In genomic region chr17:8164815-8165131, GRCh38 we compare ENCODE assay signal across 9 cellular contexts. TPM values are rescaled to one million over a fixed set of nuclear protein-coding genes. Genes with fewer than 3 reads are reported as not detected.
DNase-seq lines count a peak whose midpoint lies in the region; ATAC-seq and TF ChIP-seq lines count a peak whose summit lies in the region.
"Had no signal": no experiment of that assay in that cellular context is flagged by ENCODE, and none has a peak within 500 bp of the region (broad histone marks: within the 10 kb centered on the region; RNA-seq: fewer than 3 reads in every experiment).

No MANE protein-coding gene starts in this region.

- WGBS in mammary epithelial cell (ENCODE audit: low coverage, missing lambda C conversion rate), result 56% methylated on average over 1 of the region's 6 CpGs

- no peak overlapping the region for H3K4me2 ChIP-seq in mammary epithelial cell (ENCODE audit: insufficient read depth, low read depth, low read length)

- H3K9ac ChIP-seq in mammary epithelial cell (ENCODE audit: insufficient read depth, low read length) (no peak overlapping the region), mucosa of rectum (ENCODE audit: low read depth in 1 of 2, low read length in 2 of 2) (no peak overlapping the region)

- H3K27me3 ChIP-seq in mammary epithelial cell (ENCODE audit: insufficient read depth, low read length), result no peaks in the 10 kb centered on the region
- H3K27me3 ChIP-seq in mucosa of rectum (ENCODE audit: control insufficient read depth in 2 of 2, insufficient read depth in 2 of 2, low read length in 2 of 2), result no peaks in the 10 kb centered on the region
- no peaks in the 10 kb centered on the region for H3K27me3 ChIP-seq in tibial artery

- TF ChIP-seq CTCF in mammary epithelial cell (conservative IDR thresholded peaks at IDR 0.05 in 1 of 2, IDR thresholded peaks at IDR 0.05 in 1 of 2; ENCODE audit: extremely low read depth in 1 of 2, insufficient read depth in 1 of 2, low read depth in 1 of 2, low read length in 2 of 2) (no peak), tibial artery (IDR thresholded peaks at IDR 0.05) (no peak)

- H4K20me1 ChIP-seq in mammary epithelial cell (ENCODE audit: insufficient read depth, low read length), result no peaks in the 10 kb centered on the region

- no peak for DNase-seq in activated T-cell treated with anti-CD3 and anti-CD28 coated beads, Interleukin-2, amount 50 U/mL, for 4 hours
- DNase-seq in activated T-cell treated with anti-CD3 and anti-CD28 coated beads for 4 hours (no peak), mammary epithelial cell (no peak), tibial artery (no peak), DMS53 treated with DMSO at 0.1 percent for 48 hours (lab: John Stamatoyannopoulos, UW; ENCODE audit: unreplicated experiment) (no peak), NOMO-1 treated with dmso at 0.1 percent for 144 hours (lab: John Stamatoyannopoulos, UW; ENCODE audit: unreplicated experiment) (no peak), anterior cingulate cortex (lab: John Stamatoyannopoulos, UW) (no peak)

- no peaks in the 10 kb centered on the region for H3K9me3 Mint-ChIP-seq in activated T-cell treated with anti-CD3 and anti-CD28 coated beads, Interleukin-2, amount 50 U/mL, for 4 hours

- no peaks in the 10 kb centered on the region for H3K27me3 Mint-ChIP-seq in activated T-cell treated with anti-CD3 and anti-CD28 coated beads, Interleukin-2, amount 50 U/mL, for 4 hours (ENCODE audit: low read depth)

- no TSS peak for BruUV-seq in mammary epithelial cell (replicated peaks; lab: Mats Ljungman, UMichigan)

- dilution Hi-C loops in mammary epithelial cell (cut with HindIII; ENCODE audit: low sequenced_read_pairs), result no loop called here

- H3K36me3 Mint-ChIP-seq in activated T-cell treated with anti-CD3 and anti-CD28 coated beads, Interleukin-2, amount 50 U/mL, for 4 hours (ENCODE audit: insufficient read depth), result peaks cover 16% of the 10 kb centered on the region

- no peaks in the 10 kb centered on the region for H3K9me3 ChIP-seq in mammary epithelial cell (replicated peaks; ENCODE audit: insufficient read depth, low read length)
- H3K9me3 ChIP-seq in mucosa of rectum (ENCODE audit: control insufficient read depth in 2 of 2, low read length in 2 of 2), result no peaks in the 10 kb centered on the region
- H3K9me3 ChIP-seq in tibial artery, result no peaks in the 10 kb centered on the region

- peaks cover 42% of the 10 kb centered on the region for H3K4me1 Mint-ChIP-seq in activated T-cell treated with anti-CD3 and anti-CD28 coated beads, Interleukin-2, amount 50 U/mL, for 4 hours (ENCODE audit: low read depth)

- H3K36me3 ChIP-seq in mammary epithelial cell (ENCODE audit: insufficient read depth, low read length) (peaks cover 3% of the 10 kb centered on the region), mucosa of rectum (ENCODE audit: control insufficient read depth in 2 of 2, insufficient read depth in 2 of 2, low read length in 2 of 2) (peaks cover 12 to 13% of the 10 kb centered on the region in 2 donors), tibial artery (peaks cover 0 to 15% (median 13%) of the 10 kb centered on the region in 3 donors)

- H3K4me3 ChIP-seq in mammary epithelial cell (replicated peaks in 1 of 3; ENCODE audit: insufficient read depth in 1 of 3, low read depth in 2 of 3, low read length in 3 of 3) (no peak overlapping the region), mucosa of rectum (ENCODE audit: low read length in 2 of 2) (no peak overlapping the region), tibial artery (no peak overlapping the region)

- peak overlapping the region; percentile 57 for H2AFZ ChIP-seq in mammary epithelial cell (ENCODE audit: low read depth, low read length)

- peaks cover 19% of the 10 kb centered on the region for H3K79me2 ChIP-seq in mammary epithelial cell (ENCODE audit: insufficient read depth, low read length)

- H3K4me3 Mint-ChIP-seq in activated T-cell treated with anti-CD3 and anti-CD28 coated beads, Interleukin-2, amount 50 U/mL, for 4 hours, result peak overlapping the region; percentile 83

- H3K27ac ChIP-seq in mammary epithelial cell (ENCODE audit: insufficient read depth, low read depth, low read length), result no peak overlapping the region
- H3K27ac ChIP-seq in mucosa of rectum (ENCODE audit: low read depth in 2 of 2, low read length in 2 of 2), result peak overlapping the region; percentile 95 to 99
- H3K27ac ChIP-seq in tibial artery, result peak overlapping the region; percentile 99 to 100

- H3K4me1 ChIP-seq in mammary epithelial cell (ENCODE audit: insufficient read depth, low read length), result peaks cover 35% of the 10 kb centered on the region
- H3K4me1 ChIP-seq in mucosa of rectum (ENCODE audit: control insufficient read depth in 2 of 2, insufficient read depth in 2 of 2, low read length in 2 of 2), result peaks cover 36% of the 10 kb centered on the region in 2 donors
- peaks cover 0 to 40% (median 34%) of the 10 kb centered on the region in 4 donors for H3K4me1 ChIP-seq in tibial artery

- ATAC-seq in activated T-cell treated with anti-CD3 and anti-CD28 coated beads, Interleukin-2, amount 50 U/mL, for 4 hours, result no peak

- CTCF ChIA-PET in mammary epithelial cell (lab: Charles Lee; ENCODE audit: low non-redundant PET), result no interaction called here

- in situ Hi-C loops in mammary epithelial cell (cut with MboI; ENCODE audit: low sequenced_read_pairs in 2 of 2), result no loop called here

- intact Hi-C loops in mammary epithelial cell (cut with micrococcal nuclease) (loop anchor here (1.0 kb wide), 1 partner anchor 9 kb away; no protein-coding TSS in a partner anchor), tibial artery (cut with DNase I; ENCODE audit: low total_unique reads) (loop anchor here (5.0 kb wide), 1 partner anchor 42 kb away; the partner anchor contains the start of gene HES7)

RNA-seq across cellular contexts. Expression of gene VAMP2, which starts 2.0 kb away (rescaled TPM):
- total RNA-seq in activated T-cell treated with anti-CD3 and anti-CD28 coated beads, Interleukin-2, amount 50 U/mL, for 4 hours, result 10 to 100 TPM; 49.6 to 67.5 (median 59.7) TPM
- total RNA-seq in mammary epithelial cell, result 10 to 100 TPM in 1 of 2 donors, 1 to 10 TPM in 1; 9.2 to 30.8 TPM
- polyA plus RNA-seq in mammary epithelial cell, result 7.2 TPM
- polyA minus RNA-seq in mammary epithelial cell, result 18.0 TPM

RNA-seq across cellular contexts. Expression of gene TMEM107, which starts 11.4 kb away (rescaled TPM):
- 10 to 100 TPM; 11.9 to 18.6 (median 18.1) TPM for total RNA-seq in activated T-cell treated with anti-CD3 and anti-CD28 coated beads, Interleukin-2, amount 50 U/mL, for 4 hours
- 10 to 100 TPM; 23.8 to 24.0 TPM for total RNA-seq in mammary epithelial cell
- 32.2 TPM for polyA plus RNA-seq in mammary epithelial cell
- polyA minus RNA-seq in mammary epithelial cell, result 50.2 TPM

RNA-seq across cellular contexts. Expression of gene PER1, which starts 12.6 kb away (rescaled TPM):
- 10 to 100 TPM; 30.4 to 36.9 (median 36.7) TPM for total RNA-seq in activated T-cell treated with anti-CD3 and anti-CD28 coated beads, Interleukin-2, amount 50 U/mL, for 4 hours
- total RNA-seq in mammary epithelial cell, result 10 to 100 TPM; 26.8 to 97.9 TPM
- 16.8 TPM for polyA plus RNA-seq in mammary epithelial cell
- 96.6 TPM for polyA minus RNA-seq in mammary epithelial cell

RNA-seq across cellular contexts. Expression of gene BORCS6, which starts 25.2 kb away (rescaled TPM):
- total RNA-seq in activated T-cell treated with anti-CD3 and anti-CD28 coated beads, Interleukin-2, amount 50 U/mL, for 4 hours, result 1 to 10 TPM; 5.0 to 5.6 (median 5.2) TPM
- total RNA-seq in mammary epithelial cell, result 1 to 10 TPM; 4.9 to 8.8 TPM
- 6.5 TPM for polyA plus RNA-seq in mammary epithelial cell
- 3.9 TPM for polyA minus RNA-seq in mammary epithelial cell

RNA-seq across cellular contexts. Expression of gene HES7, which starts 40.9 kb away (rescaled TPM):
- 1 to 10 TPM; 1.2 to 1.7 (median 1.4) TPM for total RNA-seq in activated T-cell treated with anti-CD3 and anti-CD28 coated beads, Interleukin-2, amount 50 U/mL, for 4 hours
- 1 to 10 TPM in 1 of 2 donors, under 1 TPM in 1; 0.33 to 1.9 TPM for total RNA-seq in mammary epithelial cell
- 0.34 TPM for polyA plus RNA-seq in mammary epithelial cell
- not detected for polyA minus RNA-seq in mammary epithelial cell
- total RNA-seq: renal cortical epithelial cell had no signal
